8 cellular contexts compared by ENCODE assay signal in the genomic region with DNA sequence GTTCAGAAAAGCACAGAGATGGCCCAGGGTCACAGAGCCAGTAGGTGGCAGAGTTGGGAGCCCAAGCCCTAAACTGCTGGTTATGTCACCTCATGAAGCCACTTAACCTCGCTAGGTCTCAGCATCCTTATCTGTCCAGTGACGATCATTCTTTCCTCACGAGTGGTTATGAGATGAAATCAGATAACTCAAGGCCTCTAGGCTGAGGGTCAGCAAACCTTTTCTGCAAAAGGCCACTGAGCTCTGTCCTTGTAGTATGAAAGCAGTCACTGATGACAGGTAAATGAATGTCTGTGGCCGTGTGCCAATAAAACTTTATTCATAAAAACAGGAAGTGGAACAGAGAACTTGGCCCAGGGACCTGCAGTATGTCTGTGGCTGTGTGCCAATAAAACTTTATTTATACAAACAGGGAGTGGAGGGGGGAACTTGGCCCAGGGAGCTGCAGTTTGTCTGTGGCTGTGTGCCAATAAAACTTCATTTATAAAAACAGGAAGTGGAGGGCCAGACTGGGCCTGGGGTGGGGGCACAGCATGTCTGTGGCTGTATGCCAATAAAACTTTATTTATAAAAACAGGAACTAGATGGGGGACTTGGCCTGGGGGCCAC.
A peak's percentile ranks its signal among the peaks of the same experiment; 100 is the strongest.
DNase-seq lines count a peak whose midpoint lies in the region; ATAC-seq and TF ChIP-seq lines count a peak whose summit lies in the region.

No MANE protein-coding gene starts in this region.

- peak; percentile 51 for DNase-seq in NCI-H2029 (lab: John Stamatoyannopoulos, UW)
- DNase-seq in NCI-H2029 treated with DMSO at 0.1 percent for 48 hours (lab: John Stamatoyannopoulos, UW) = no peak
- peak; percentile 11 for DNase-seq in NCI-H446 treated with DMSO at 0.1 percent for 48 hours (lab: John Stamatoyannopoulos, UW)
- peak; percentile 32 for DNase-seq in choroid plexus epithelial cell (ENCODE audit: low read depth)
- no peak for DNase-seq in NCI-H748 (lab: John Stamatoyannopoulos, UW; ENCODE audit: unreplicated experiment)
- no peak for DNase-seq in superior temporal gyrus (ENCODE audit: extremely low spot score)

- peak overlapping the region; percentile 19 for H3K27ac ChIP-seq in skeletal muscle tissue (ENCODE audit: low read depth, low read length)

- no peak overlapping the region for H3K9ac ChIP-seq in skeletal muscle tissue (ENCODE audit: low read depth in 1 of 3, low read length in 3 of 3)

- peaks cover 0 to 2% (median 0%) of the 10 kb centered on the region in 3 donors for H3K27me3 ChIP-seq in skeletal muscle tissue (ENCODE audit: control insufficient read depth in 3 of 3, insufficient read depth in 3 of 3, low read length in 3 of 3)

- H3K36me3 ChIP-seq in skeletal muscle tissue (ENCODE audit: control insufficient read depth in 3 of 3, insufficient read depth in 3 of 3, low read length in 3 of 3) = no peaks in the 10 kb centered on the region

- H3K9me3 ChIP-seq in skeletal muscle tissue (ENCODE audit: control insufficient read depth in 3 of 3, low read length in 3 of 3) = peaks cover 0 to 12% (median 4%) of the 10 kb centered on the region in 3 donors

- no peak for ATAC-seq in GM21576 (IDR thresholded peaks at IDR 0.05; ENCODE audit: unreplicated experiment)

- no peak for TF ChIP-seq CTCF in choroid plexus epithelial cell (conservative IDR thresholded peaks at IDR 0.05; ENCODE audit: low read depth, low read length)

- H3K4me1 ChIP-seq in skeletal muscle tissue (ENCODE audit: control insufficient read depth in 3 of 3, insufficient read depth in 3 of 3, low read length in 3 of 3) = peaks cover 8 to 19% (median 17%) of the 10 kb centered on the region in 3 donors

- H3K4me3 ChIP-seq in choroid plexus epithelial cell (ENCODE audit: low read depth, low read length) (no peak overlapping the region), skeletal muscle tissue (ENCODE audit: low read length in 3 of 3) (no peak overlapping the region)

Comparison
In these comparisons a context has a peak if more than half of its experiments do, and no peak if none do; other contexts are left out.
1. DNase-seq: peak in NCI-H2029 (single experiment), NCI-H446 treated with DMSO at 0.1 percent for 48 hours (single experiment) and choroid plexus epithelial cell (single experiment); none in NCI-H2029 treated with DMSO at 0.1 percent for 48 hours (single experiment), NCI-H748 (single experiment) and superior temporal gyrus (single experiment).